Comparison of ENCODE assay signal across 8 cellular contexts in the genomic region with DNA sequence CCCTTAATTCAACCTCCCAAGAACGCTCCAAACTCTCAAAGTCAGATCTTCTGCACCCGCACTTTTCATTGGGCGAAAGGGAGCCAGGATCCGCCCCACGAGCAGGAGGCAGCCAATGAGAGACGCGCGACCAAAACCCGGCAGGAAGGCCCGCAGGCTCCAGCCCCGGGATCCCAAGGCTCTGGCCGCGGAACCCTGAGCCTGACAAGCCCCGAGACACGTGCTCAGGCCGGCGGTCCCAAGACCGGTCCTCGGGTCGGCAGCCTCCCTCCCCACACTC. TPM values are rescaled to one million over a fixed set of nuclear protein-coding genes. Genes with fewer than 3 reads are reported as not detected.
A peak's percentile ranks its signal among the peaks of the same experiment; 100 is the strongest.
DNase-seq lines count a peak whose midpoint lies in the region.

No MANE protein-coding gene starts in this region.

- H3K23ac ChIP-seq in neuronal stem cell (ENCODE audit: low read depth, low read length, poor library complexity) = peak overlapping the region; percentile 80

- H3K27ac ChIP-seq in neuronal stem cell (replicated peaks; ENCODE audit: low read length) (peak overlapping the region; percentile 79), subcutaneous abdominal adipose tissue (ENCODE audit: low read depth, low read length) (peak overlapping the region; percentile 95)

- WGBS in neuronal stem cell (ENCODE audit: extremely low coverage in 2 of 2, insufficient read length in 2 of 2, insufficient replicate concordance in 1 of 2), 2 donors = no CpG with 5 or more reads among the region's 20 CpGs

- peak overlapping the region; percentile 99 for H2BK5ac ChIP-seq in neuronal stem cell (ENCODE audit: low read length)

- DNase-seq in ELR (ENCODE audit: low read depth) (peak; percentile 94), GOT3 (lab: John Stamatoyannopoulos, UW) (peak; percentile 80), LoVo (ENCODE audit: low spot score) (peak; percentile 96), SIG-M5 (lab: John Stamatoyannopoulos, UW) (peak; percentile 74), foreskin melanocyte (peak; percentile 87), neuronal stem cell (ENCODE audit: low spot score) (peak; percentile 86)
- peak; percentile 75 for DNase-seq in activated gamma-delta T cell treated with anti-CD3 and anti-CD28 coated beads, Interleukin-2, amount 50 U/mL, for 16 hours (ENCODE audit: low read depth)

- H2BK12ac ChIP-seq in neuronal stem cell (ENCODE audit: low read length) = no peak overlapping the region

- peak overlapping the region; percentile 93 for H3K18ac ChIP-seq in neuronal stem cell (ENCODE audit: low read length)

- H3K79me1 ChIP-seq in neuronal stem cell (ENCODE audit: low read depth, low read length) = peaks cover 8% of the 10 kb centered on the region

- no peak overlapping the region for H3K4ac ChIP-seq in neuronal stem cell (ENCODE audit: low read length)

- peak overlapping the region; percentile 100 for H2AFZ ChIP-seq in neuronal stem cell (ENCODE audit: low read length)

- H2BK120ac ChIP-seq in neuronal stem cell (ENCODE audit: low read depth, low read length) = no peak overlapping the region

- H3K9ac ChIP-seq in neuronal stem cell (ENCODE audit: low read depth, low read length, poor library complexity) = peak overlapping the region; percentile 91
- H3K9ac ChIP-seq in subcutaneous abdominal adipose tissue (ENCODE audit: low read length in 5 of 5) = peak overlapping the region; percentile 68 to 100 (median 97)

- H3K14ac ChIP-seq in neuronal stem cell (ENCODE audit: low read length) = peak overlapping the region; percentile 94

- H3K36me3 ChIP-seq in neuronal stem cell (replicated peaks in 1 of 2; ENCODE audit: control insufficient read depth in 2 of 2, insufficient read depth in 2 of 2, low read length in 2 of 2) (peaks cover 18 to 46% of the 10 kb centered on the region in 2 donors), subcutaneous abdominal adipose tissue (ENCODE audit: control insufficient read depth in 5 of 5, insufficient read depth in 5 of 5, low read length in 5 of 5) (peaks cover 0 to 20% (median 14%) of the 10 kb centered on the region in 5 donors)

- H4K91ac ChIP-seq in neuronal stem cell (ENCODE audit: low read depth, low read length, poor library complexity) = no peak overlapping the region

- H3K4me2 ChIP-seq in neuronal stem cell (ENCODE audit: insufficient read depth, low read length, poor library complexity, severe bottlenecking) = peak overlapping the region; percentile 77

- H3K9me3 ChIP-seq in neuronal stem cell (replicated peaks in 1 of 2; ENCODE audit: control insufficient read depth in 2 of 2, insufficient read depth in 1 of 2, low read depth in 1 of 2, low read length in 2 of 2) = no peaks in the 10 kb centered on the region
- H3K9me3 ChIP-seq in subcutaneous abdominal adipose tissue (ENCODE audit: control insufficient read depth in 5 of 5, low read length in 5 of 5) = no peaks in the 10 kb centered on the region

- peak overlapping the region; percentile 8 for H4K8ac ChIP-seq in neuronal stem cell (ENCODE audit: low read depth, low read length)

- peaks cover 3 to 8% of the 10 kb centered on the region in 2 donors for H3K4me1 ChIP-seq in neuronal stem cell (ENCODE audit: control insufficient read depth in 2 of 2, insufficient read depth in 1 of 2, low read depth in 1 of 2, low read length in 2 of 2)
- H3K4me1 ChIP-seq in subcutaneous abdominal adipose tissue (ENCODE audit: control insufficient read depth in 5 of 5, insufficient read depth in 5 of 5, low read length in 5 of 5) = peaks cover 8 to 27% (median 27%) of the 10 kb centered on the region in 5 donors

- no peak overlapping the region for H2AK5ac ChIP-seq in neuronal stem cell (ENCODE audit: low read depth, low read length)

- H2BK15ac ChIP-seq in neuronal stem cell (ENCODE audit: low read length) = no peak overlapping the region

- H3K27me3 ChIP-seq in neuronal stem cell (ENCODE audit: control insufficient read depth in 3 of 3, insufficient read depth in 3 of 3, low read depth in 1 of 3, low read length in 3 of 3) (no peaks in the 10 kb centered on the region), subcutaneous abdominal adipose tissue (ENCODE audit: control insufficient read depth in 5 of 5, insufficient read depth in 4 of 5, low read length in 5 of 5) (no peaks in the 10 kb centered on the region)

- H3K4me3 ChIP-seq in neuronal stem cell (ENCODE audit: low read length in 2 of 2) (peak overlapping the region; percentile 98), subcutaneous abdominal adipose tissue (ENCODE audit: low read depth in 1 of 5, low read length in 5 of 5) (peak overlapping the region; percentile 84 to 91 (median 86))

RNA-seq across cellular contexts. Expression of gene DDX54, which starts 0.4 kb away (rescaled TPM):
- 60.8 TPM for polyA plus RNA-seq in neuronal stem cell (2013, experiment 1 of 2)
- 59.6 TPM for polyA plus RNA-seq in neuronal stem cell (2013, experiment 2 of 2)

RNA-seq across cellular contexts. Expression of gene RITA1, which starts 0.7 kb away (rescaled TPM):
- polyA plus RNA-seq in neuronal stem cell (2013, experiment 1 of 2) = 14.5 TPM
- 14.3 TPM for polyA plus RNA-seq in neuronal stem cell (2013, experiment 2 of 2)

RNA-seq across cellular contexts. Expression of gene CFAP73, which starts 35.3 kb away (rescaled TPM):
- polyA plus RNA-seq in neuronal stem cell (2013, experiment 1 of 2) = 0.22 TPM
- polyA plus RNA-seq in neuronal stem cell (2013, experiment 2 of 2) = 0.19 TPM

RNA-seq across cellular contexts. Expression of gene TPCN1, which starts 36.4 kb away (rescaled TPM):
- polyA plus RNA-seq in neuronal stem cell (2013, experiment 1 of 2) = 11.5 TPM
- polyA plus RNA-seq in neuronal stem cell (2013, experiment 2 of 2) = 10.7 TPM

RNA-seq across cellular contexts. Expression of gene RASAL1, which starts 49.3 kb away (rescaled TPM):
- polyA plus RNA-seq in neuronal stem cell (2013, experiment 1 of 2) = 0.26 TPM
- polyA plus RNA-seq in neuronal stem cell (2013, experiment 2 of 2) = 0.19 TPM

Comparison
In these comparisons a context has a peak if more than half of its experiments do, and no peak if none do; other contexts are left out.
1. Peak in every context shown above with its lines: DNase-seq, H3K4me3 ChIP-seq and H3K27ac ChIP-seq.